ENCODE assay signal across 18 cellular contexts in genomic region chr19:43723588-43723987, GRCh38. TPM values are rescaled to one million over a fixed set of nuclear protein-coding genes. Genes with fewer than 3 reads are reported as not detected.
DNase-seq lines count a peak whose midpoint lies in the region; ATAC-seq, FAIRE-seq and TF ChIP-seq lines count a peak whose summit lies in the region.
"Had no signal": no experiment of that assay in that cellular context is flagged by ENCODE, and none has a peak within 500 bp of the region (broad histone marks: within the 10 kb centered on the region; RNA-seq: fewer than 3 reads in every experiment).

No MANE protein-coding gene starts in this region.

- H3K23me2 ChIP-seq in H1 (ENCODE audit: low read depth, low read length): no peaks in the 10 kb centered on the region

- peaks cover 2% of the 10 kb centered on the region for H3K4me1 Mint-ChIP-seq in glutamatergic neuron (ENCODE audit: low read depth, unreplicated experiment)

- no peak overlapping the region for H3K9ac ChIP-seq in H1 (replicated peaks in 1 of 4; ENCODE audit: extremely low read depth in 1 of 4, low read depth in 3 of 4, low read length in 3 of 4)

- H3K36me3 Mint-ChIP-seq in glutamatergic neuron (ENCODE audit: unreplicated experiment): peaks cover 5% of the 10 kb centered on the region

- no peak overlapping the region for H3K56ac ChIP-seq in H1 (replicated peaks; ENCODE audit: insufficient read length, low read depth, low read length)

- TF ChIP-seq CTCF in GM12864 (IDR thresholded peaks at IDR 0.05; ENCODE audit: low read depth, low read length, missing control alignments) (peak; percentile 10), NB4 (IDR thresholded peaks at IDR 0.05; ENCODE audit: low read depth, low read length) (peak; percentile 8), H1 (IDR thresholded peaks at IDR 0.05; ENCODE audit: control extremely low read depth in 1 of 3, insufficient read depth in 1 of 3, low read depth in 1 of 3, low read length in 3 of 3) (peak; percentile 40 to 48 (median 41)), retinal pigment epithelial cell (conservative IDR thresholded peaks at IDR 0.05; ENCODE audit: low read depth, low read length) (peak; percentile 25), glutamatergic neuron (IDR thresholded peaks at IDR 0.05; ENCODE audit: partially characterized antibody, unreplicated experiment) (no peak)

- H3K27me3 Mint-ChIP-seq in glutamatergic neuron (ENCODE audit: unreplicated experiment): no peaks in the 10 kb centered on the region
- H3K27me3 Mint-ChIP-seq: T-cell had no signal

- no peak overlapping the region for H3K27ac Mint-ChIP-seq in glutamatergic neuron (ENCODE audit: unreplicated experiment)
- H3K27ac Mint-ChIP-seq: T-cell had no signal

- ATAC-seq in HG02852 (IDR thresholded peaks at IDR 0.05; ENCODE audit: unreplicated experiment): no peak
- ATAC-seq: left ventricle myocardium superior, T-cell had no signal

- TF ChIP-seq POLR2A in NB4 (IDR thresholded peaks at IDR 0.05; ENCODE audit: extremely low read depth, insufficient read length) (no peak), H1 (IDR thresholded peaks at IDR 0.05; ENCODE audit: control extremely low read depth in 1 of 2, low read depth in 2 of 2, low read length in 2 of 2) (no peak)

- no peaks in the 10 kb centered on the region for H3K36me3 ChIP-seq in H1 (ENCODE audit: control insufficient read depth in 2 of 4, insufficient read depth in 4 of 4, low read length in 3 of 4)

- no peak overlapping the region for H2BK20ac ChIP-seq in H1 (ENCODE audit: low read length)

- H3K4me1 ChIP-seq in H1 (replicated peaks in 1 of 4; ENCODE audit: control insufficient read depth in 3 of 4, insufficient read depth in 4 of 4, low read length in 3 of 4): no peaks in the 10 kb centered on the region
- H3K4me1 ChIP-seq: suprapubic skin had no signal

- H2BK120ac ChIP-seq in H1 (replicated peaks; ENCODE audit: low read depth, low read length): no peak overlapping the region

- no peaks in the 10 kb centered on the region for H3K9me3 Mint-ChIP-seq in glutamatergic neuron (ENCODE audit: unreplicated experiment)
- H3K9me3 Mint-ChIP-seq: T-cell had no signal

- no peak overlapping the region for H4K5ac ChIP-seq in H1 (ENCODE audit: insufficient read length, low read depth, low read length)

- FAIRE-seq in H1 (lab: Jason Lieb, UNC): peak; percentile 65
- FAIRE-seq: GM12891, GM19239 had no signal

- no peak overlapping the region for H2BK15ac ChIP-seq in H1 (ENCODE audit: low read length)

- CTCF ChIA-PET in H1 (lab: Charles Lee; ENCODE audit: partially characterized antibody): interaction anchor here (0.6 to 4.0 kb wide), 8 partner anchors 9 to 103 kb away, joined by 3 to 25 read pairs (median 4); partner anchors contain the start of gene PLAUR

- H3K4me3 ChIP-seq in GM12864 (ENCODE audit: low read depth, low read length) (no peak overlapping the region), NB4 (ENCODE audit: low read depth, low read length) (no peak overlapping the region), H1 (ENCODE audit: extremely low read depth in 1 of 4, insufficient read depth in 2 of 4, low read depth in 3 of 4, low read length in 4 of 4) (no peak overlapping the region), retinal pigment epithelial cell (ENCODE audit: low read length) (no peak overlapping the region)
- H3K4me3 ChIP-seq: adrenal gland, hepatocyte, MG63, suprapubic skin had no signal

- no peak overlapping the region for H2AK5ac ChIP-seq in H1 (ENCODE audit: low read depth, low read length)

- no peaks in the 10 kb centered on the region for H3K79me1 ChIP-seq in H1 (ENCODE audit: low read depth, low read length)

- TF ChIP-seq RAD21 in H1 (IDR thresholded peaks at IDR 0.05 in 1 of 2, conservative IDR thresholded peaks at IDR 0.05 in 1 of 2; ENCODE audit: low read depth in 2 of 2, low read length in 2 of 2): peak; percentile 33 to 48; a peak in 3 of 4 replicates

- 77% methylated on average over 8 of the region's 8 CpGs; no CpG with 5 or more reads in 1 of the 2 experiments for WGBS in H1 (ENCODE audit: extremely low coverage in 1 of 2, insufficient coverage in 1 of 2, insufficient read length in 1 of 2, insufficient replicate concordance in 2 of 2, low coverage in 1 of 2, low lambda C conversion rate in 2 of 2, missing lambda C conversion rate in 1 of 2), 2 experiments

- no peak overlapping the region for H3K4me3 Mint-ChIP-seq in glutamatergic neuron (ENCODE audit: unreplicated experiment)
- H3K4me3 Mint-ChIP-seq: T-cell had no signal

- H3K4me2 ChIP-seq in H1 (ENCODE audit: insufficient read depth in 1 of 2, low read depth in 2 of 2, low read length in 2 of 2): no peak overlapping the region
- H3K4me2 ChIP-seq: hepatocyte had no signal

- no peaks in the 10 kb centered on the region for H3K9me3 ChIP-seq in H1 (ENCODE audit: insufficient read depth in 2 of 2, low read depth in 1 of 2, low read length in 1 of 2)
- H3K9me3 ChIP-seq: adrenal gland, MG63, suprapubic skin had no signal

- H3K23ac ChIP-seq in H1 (ENCODE audit: insufficient read length): no peak overlapping the region

- no peak overlapping the region for H4K8ac ChIP-seq in H1 (ENCODE audit: extremely low read depth, insufficient read depth, low read length)

- H3K27me3 ChIP-seq in H1 (replicated peaks in 1 of 4; ENCODE audit: control insufficient read depth in 3 of 4, extremely low read depth in 1 of 4, insufficient read depth in 3 of 4, low read length in 3 of 4): no peaks in the 10 kb centered on the region
- H3K27me3 ChIP-seq: adrenal gland, hepatocyte, MG63, suprapubic skin had no signal

- peaks cover 0 to 4% of the 10 kb centered on the region in 2 experiments for H4K20me1 ChIP-seq in H1 (replicated peaks in 1 of 2; ENCODE audit: control insufficient read depth in 1 of 2, insufficient read depth in 2 of 2, low read length in 2 of 2)

- no peak overlapping the region for H2AFZ ChIP-seq in H1 (ENCODE audit: low read length)
- H2AFZ ChIP-seq: hepatocyte had no signal

- H3K4ac ChIP-seq in H1 (replicated peaks; ENCODE audit: insufficient read length, low read depth, low read length): no peak overlapping the region

- H3K79me2 ChIP-seq in H1 (ENCODE audit: control insufficient read depth in 1 of 2, insufficient read depth in 2 of 2, low read length in 2 of 2): no peaks in the 10 kb centered on the region
- H3K79me2 ChIP-seq: hepatocyte had no signal

- H3K27ac ChIP-seq in H1 (ENCODE audit: low read depth, low read length): no peak overlapping the region
- H3K27ac ChIP-seq: adrenal gland, hepatocyte, HL-60, suprapubic skin had no signal

- DNase-seq in GM12864 (ENCODE audit: low read depth) (no peak), NB4 (ENCODE audit: low read depth) (no peak), H1 (ENCODE audit: low read depth in 1 of 2, low spot score in 2 of 2) (no peak), retinal pigment epithelial cell (ENCODE audit: low read depth) (no peak), glutamatergic neuron (no peak)
- no peak for DNase-seq in stimulated activated CD4-positive, alpha-beta T cell treated with anti-CD3 and anti-CD28 coated beads, Interleukin-12 subunit alpha, Interleukin-12 subunit beta, amount 100 ng/mL, for 4 hours
- DNase-seq: activated CD4-positive, alpha-beta T cell treated with anti-CD3 and anti-CD28 coated beads for 48 hours; adrenal gland; left ventricle myocardium superior; MG63; NCI-H2171 treated with DMSO at 0.1 percent for 48 hours; T-cell had no signal

- POLR2A ChIA-PET in H1 (lab: Charles Lee; ENCODE audit: partially characterized antibody): interaction anchor here (0.8 to 1.5 kb wide), 3 partner anchors 11 to 69 kb away, joined by 3 read pairs; no protein-coding TSS in a partner anchor

- no peak overlapping the region for H3K18ac ChIP-seq in H1 (ENCODE audit: extremely low read depth, low read length)

- no peak overlapping the region for H2BK12ac ChIP-seq in H1 (ENCODE audit: low read depth, low read length)

- TF ChIP-seq EP300 in H1 (IDR thresholded peaks at IDR 0.05; ENCODE audit: borderline replicate concordance in 1 of 2, low read depth in 2 of 2, low read length in 2 of 2): no peak

- H3K14ac ChIP-seq in H1 (ENCODE audit: insufficient read length): no peak overlapping the region

- no peak overlapping the region for H4K91ac ChIP-seq in H1 (replicated peaks; ENCODE audit: insufficient read length, low read length)

- no peak overlapping the region for H2BK5ac ChIP-seq in H1 (ENCODE audit: low read depth, low read length)

RNA-seq across cellular contexts. Expression of gene IRGC, which starts 7.7 kb away (rescaled TPM):
- not detected in 2 replicates for total RNA-seq in H1 (2021; fragmentation: NEBNext Ultra II Directional; extraction: Animal tissue kit (Norgen Biotek cat#: 25700))
- polyA plus RNA-seq in H1 (2011; rRNA removed): not detected in 2 replicates
- not detected for polyA plus RNA-seq in H1 (2011; cell fraction: cytosol; rRNA removed)
- polyA plus RNA-seq in H1 (2011; cell fraction: nucleus; rRNA removed): not detected
- polyA plus RNA-seq in H1 (2012, experiment 1 of 2): not detected in 4 replicates
- polyA plus RNA-seq in H1 (2012, experiment 2 of 2): not detected
- not detected for polyA plus RNA-seq in H1 (2013, experiment 1 of 2)
- 0.06 TPM for polyA plus RNA-seq in H1 (2013, experiment 2 of 2)
- polyA minus RNA-seq in H1 (2011; rRNA and poly(A)+ RNA removed): not detected in 2 replicates
- polyA minus RNA-seq in H1 (2011; cell fraction: cytosol; rRNA and poly(A)+ RNA removed): not detected
- not detected for polyA minus RNA-seq in H1 (2011; cell fraction: nucleus; rRNA and poly(A)+ RNA removed)
- total RNA-seq in glutamatergic neuron (ENCODE audit: unreplicated experiment): not detected
- total RNA-seq: adrenal gland, hepatocyte, left ventricle myocardium superior, suprapubic skin, T-cell had no signal
- polyA plus RNA-seq: adrenal gland, hepatocyte had no signal

RNA-seq across cellular contexts. Expression of gene SMG9, which starts 31.2 kb away (rescaled TPM):
- 28.7 and 34.0 TPM in 2 replicates for total RNA-seq in H1 (2021; fragmentation: NEBNext Ultra II Directional; extraction: Animal tissue kit (Norgen Biotek cat#: 25700))
- polyA plus RNA-seq in H1 (2011; rRNA removed): 20.4 and 25.6 TPM in 2 replicates
- 16.5 TPM for polyA plus RNA-seq in H1 (2011; cell fraction: cytosol; rRNA removed)
- 50.0 TPM for polyA plus RNA-seq in H1 (2011; cell fraction: nucleus; rRNA removed)
- polyA plus RNA-seq in H1 (2012, experiment 1 of 2): 21.5 to 33.3 TPM (median 28.7 TPM) in 4 replicates
- polyA plus RNA-seq in H1 (2012, experiment 2 of 2): 14.0 TPM
- 13.1 TPM for polyA plus RNA-seq in H1 (2013, experiment 1 of 2)
- 12.1 TPM for polyA plus RNA-seq in H1 (2013, experiment 2 of 2)
- 13.7 and 13.8 TPM in 2 replicates for polyA minus RNA-seq in H1 (2011; rRNA and poly(A)+ RNA removed)
- polyA minus RNA-seq in H1 (2011; cell fraction: cytosol; rRNA and poly(A)+ RNA removed): 12.5 TPM
- 15.1 TPM for polyA minus RNA-seq in H1 (2011; cell fraction: nucleus; rRNA and poly(A)+ RNA removed)
- 34.1 TPM for total RNA-seq in glutamatergic neuron (ENCODE audit: unreplicated experiment)

RNA-seq across cellular contexts. Expression of gene PLAUR, which starts 53.6 kb away (rescaled TPM):
- 22.9 and 23.0 TPM in 2 replicates for total RNA-seq in H1 (2021; fragmentation: NEBNext Ultra II Directional; extraction: Animal tissue kit (Norgen Biotek cat#: 25700))
- polyA plus RNA-seq in H1 (2011; rRNA removed): 23.4 and 29.8 TPM in 2 replicates
- 33.3 TPM for polyA plus RNA-seq in H1 (2011; cell fraction: cytosol; rRNA removed)
- polyA plus RNA-seq in H1 (2011; cell fraction: nucleus; rRNA removed): 32.7 TPM
- polyA plus RNA-seq in H1 (2012, experiment 1 of 2): 22.5 to 28.7 TPM (median 26.3 TPM) in 4 replicates
- 16.1 TPM for polyA plus RNA-seq in H1 (2012, experiment 2 of 2)
- polyA plus RNA-seq in H1 (2013, experiment 1 of 2): 32.2 TPM
- polyA plus RNA-seq in H1 (2013, experiment 2 of 2): 35.2 TPM
- 11.9 and 15.1 TPM in 2 replicates for polyA minus RNA-seq in H1 (2011; rRNA and poly(A)+ RNA removed)
- polyA minus RNA-seq in H1 (2011; cell fraction: cytosol; rRNA and poly(A)+ RNA removed): 8.6 TPM
- 9.9 TPM for polyA minus RNA-seq in H1 (2011; cell fraction: nucleus; rRNA and poly(A)+ RNA removed)
- 2.9 TPM for total RNA-seq in glutamatergic neuron (ENCODE audit: unreplicated experiment)

RNA-seq across cellular contexts. Expression of gene KCNN4, which starts 57.2 kb away (rescaled TPM):
- total RNA-seq in H1 (2021; fragmentation: NEBNext Ultra II Directional; extraction: Animal tissue kit (Norgen Biotek cat#: 25700)): 0.78 and 1.0 TPM in 2 replicates
- polyA plus RNA-seq in H1 (2011; rRNA removed): 1.5 and 2.0 TPM in 2 replicates
- 1.6 TPM for polyA plus RNA-seq in H1 (2011; cell fraction: cytosol; rRNA removed)
- 3.1 TPM for polyA plus RNA-seq in H1 (2011; cell fraction: nucleus; rRNA removed)
- polyA plus RNA-seq in H1 (2012, experiment 1 of 2): 0.64 to 1.2 TPM (median 0.86 TPM) in 4 replicates
- 0.56 TPM for polyA plus RNA-seq in H1 (2012, experiment 2 of 2)
- 1.1 TPM for polyA plus RNA-seq in H1 (2013, experiment 1 of 2)
- polyA plus RNA-seq in H1 (2013, experiment 2 of 2): 1.1 TPM
- polyA minus RNA-seq in H1 (2011; rRNA and poly(A)+ RNA removed): 0.39 and 0.54 TPM in 2 replicates
- polyA minus RNA-seq in H1 (2011; cell fraction: cytosol; rRNA and poly(A)+ RNA removed): not detected
- polyA minus RNA-seq in H1 (2011; cell fraction: nucleus; rRNA and poly(A)+ RNA removed): 2.1 TPM
- 0.44 TPM for total RNA-seq in glutamatergic neuron (ENCODE audit: unreplicated experiment)
